8 cellular contexts compared by ENCODE assay signal in the genomic region with DNA sequence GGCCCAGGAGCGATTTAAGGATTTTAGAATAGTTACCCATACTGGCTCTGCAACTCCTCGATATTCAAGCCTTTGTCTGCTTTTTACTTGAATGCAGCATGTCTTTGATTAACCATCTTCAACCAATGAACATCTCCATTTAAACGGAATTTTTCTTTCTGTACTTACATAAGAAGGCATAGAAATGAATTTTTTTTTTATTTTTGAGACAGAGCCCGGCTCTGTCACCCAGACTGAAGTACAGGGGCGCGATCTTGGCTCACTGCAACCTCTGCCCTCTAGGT. TPM values are rescaled to one million over a fixed set of nuclear protein-coding genes. Genes with fewer than 3 reads are reported as not detected.
A peak's percentile ranks its signal among the peaks of the same experiment; 100 is the strongest.
DNase-seq lines count a peak whose midpoint lies in the region; ATAC-seq and TF ChIP-seq lines count a peak whose summit lies in the region.

No MANE protein-coding gene starts in this region.

- DNase-seq in CD8-positive, alpha-beta memory T cell = no peak
- DNase-seq in SJCRH30 (no peak), epithelial cell of proximal tubule (ENCODE audit: low read depth) (no peak), ovary (peak in 1 of 5 donors; percentile 36), NOMO-1 treated with DMSO at 0.1 percent for 48 hours (lab: John Stamatoyannopoulos, UW; ENCODE audit: unreplicated experiment) (no peak), DMS53 (lab: John Stamatoyannopoulos, UW) (no peak), SK-N-DZ (ENCODE audit: low spot score) (no peak)

- TF ChIP-seq POLR2A in ovary (IDR thresholded peaks at IDR 0.05) = no peak

- peaks cover 1 to 4% of the 10 kb centered on the region in 2 donors for H3K27me3 Mint-ChIP-seq in CD8-positive, alpha-beta memory T cell

- CTCF ChIA-PET in CD8-positive, alpha-beta memory T cell (lab: Charles Lee) = no interaction called here

- TF ChIP-seq CTCF in epithelial cell of proximal tubule (conservative IDR thresholded peaks at IDR 0.05; ENCODE audit: low read depth, low read length) = no peak
- TF ChIP-seq CTCF in ovary (IDR thresholded peaks at IDR 0.05) = no peak

- H3K4me3 ChIP-seq in CD8-positive, alpha-beta memory T cell (ENCODE audit: low read length) = peak overlapping the region; percentile 86
- peak overlapping the region; percentile 71 for H3K4me3 ChIP-seq in SJCRH30
- H3K4me3 ChIP-seq in epithelial cell of proximal tubule (ENCODE audit: low read depth, low read length) = peak overlapping the region; percentile 94
- H3K4me3 ChIP-seq in ovary = peak overlapping the region; percentile 70

- no peak for TF ChIP-seq EP300 in ovary (IDR thresholded peaks at IDR 0.05)

- peaks cover 5 to 26% (median 13%) of the 10 kb centered on the region in 3 donors for H3K36me3 Mint-ChIP-seq in CD8-positive, alpha-beta memory T cell

- no peaks in the 10 kb centered on the region for H3K9me3 ChIP-seq in CD8-positive, alpha-beta memory T cell (ENCODE audit: low read length)
- H3K9me3 ChIP-seq in SJCRH30 (replicated peaks) (no peaks in the 10 kb centered on the region), ovary (no peaks in the 10 kb centered on the region)

- peaks cover 38 to 46% (median 43%) of the 10 kb centered on the region in 3 donors for H3K4me1 Mint-ChIP-seq in CD8-positive, alpha-beta memory T cell

- peak overlapping the region; percentile 93 to 99 (median 97) for H3K4me3 Mint-ChIP-seq in CD8-positive, alpha-beta memory T cell

- WGBS in ovary, 3 donors = 33 to 41% (median 37%) methylated on average over 6 of the region's 6 CpGs

- peaks cover 23% of the 10 kb centered on the region for H3K4me1 ChIP-seq in CD8-positive, alpha-beta memory T cell (ENCODE audit: insufficient read depth, low read length)
- H3K4me1 ChIP-seq in SJCRH30 (no peaks in the 10 kb centered on the region), ovary (ENCODE audit: insufficient read depth) (peaks cover 7% of the 10 kb centered on the region)

- peak overlapping the region; percentile 98 to 100 (median 100) for H3K27ac Mint-ChIP-seq in CD8-positive, alpha-beta memory T cell

- no peaks in the 10 kb centered on the region for H3K9me3 Mint-ChIP-seq in CD8-positive, alpha-beta memory T cell

- POLR2A ChIA-PET in CD8-positive, alpha-beta memory T cell (lab: Charles Lee) = interaction anchor here (0.6 kb wide), 1 partner anchor 1746 kb away, joined by 3 read pairs; no protein-coding TSS in a partner anchor

- intact Hi-C loops in ovary (cut with DNase I) = no loop called here

- ATAC-seq in GM18517 (IDR thresholded peaks at IDR 0.05; ENCODE audit: unreplicated experiment) = no peak

- H3K27ac ChIP-seq in CD8-positive, alpha-beta memory T cell (ENCODE audit: low read depth, low read length) = peak overlapping the region; percentile 99
- H3K27ac ChIP-seq in SJCRH30 (peak overlapping the region; percentile 96), ovary (peak overlapping the region; percentile 43 to 81)

- peaks cover 10% of the 10 kb centered on the region for H3K36me3 ChIP-seq in CD8-positive, alpha-beta memory T cell (ENCODE audit: insufficient read depth, low read length)
- H3K36me3 ChIP-seq in SJCRH30 (peaks cover 11% of the 10 kb centered on the region), ovary (no peaks in the 10 kb centered on the region)

- no peaks in the 10 kb centered on the region for H3K27me3 ChIP-seq in CD8-positive, alpha-beta memory T cell (ENCODE audit: insufficient read depth, low read length, poor library complexity, severe bottlenecking)
- H3K27me3 ChIP-seq in SJCRH30 = no peaks in the 10 kb centered on the region
- H3K27me3 ChIP-seq in ovary = no peaks in the 10 kb centered on the region

RNA-seq across cellular contexts. Expression of gene RIOK2, which starts 0.8 kb away (rescaled TPM):
- 10 to 100 TPM; 43.9 to 45.9 TPM for total RNA-seq in CD8-positive, alpha-beta memory T cell
- polyA plus RNA-seq in CD8-positive, alpha-beta memory T cell = 27.5 TPM
- total RNA-seq in SJCRH30 (2014; rRNA removed; shearing (Covaris generic)) = 47.2 and 53.5 TPM in 2 replicates
- 10.4 and 48.8 TPM in 2 replicates for total RNA-seq in epithelial cell of proximal tubule
- total RNA-seq in ovary = 10 to 100 TPM; 12.9 to 32.1 (median 23.1) TPM
- polyA plus RNA-seq in ovary = 10 to 100 TPM; 10.9 to 12.4 TPM
- 13.9 and 16.2 TPM in 2 replicates for polyA plus RNA-seq in SK-N-DZ (2014; cell fraction: cytosol; rRNA removed)
- 19.2 and 24.3 TPM in 2 replicates for polyA plus RNA-seq in SK-N-DZ (2014; cell fraction: nucleus; rRNA removed)

RNA-seq across cellular contexts. Expression of gene LIX1, which starts 41.5 kb away (rescaled TPM):
- total RNA-seq in CD8-positive, alpha-beta memory T cell = not detected
- not detected for polyA plus RNA-seq in CD8-positive, alpha-beta memory T cell
- 0.04 and 0.15 TPM in 2 replicates for total RNA-seq in SJCRH30 (2014; rRNA removed; shearing (Covaris generic))
- total RNA-seq in epithelial cell of proximal tubule (under 0.01 and 0.12 TPM in 2 replicates), ovary (under 1 TPM in 2 of 7 donors, not detected in 5; 0.12 to 0.20 TPM)
- not detected for polyA plus RNA-seq in ovary
- 3.5 and 3.8 TPM in 2 replicates for polyA plus RNA-seq in SK-N-DZ (2014; cell fraction: cytosol; rRNA removed)
- polyA plus RNA-seq in SK-N-DZ (2014; cell fraction: nucleus; rRNA removed) = 1.8 and 2.9 TPM in 2 replicates
